In the genomic region with DNA sequence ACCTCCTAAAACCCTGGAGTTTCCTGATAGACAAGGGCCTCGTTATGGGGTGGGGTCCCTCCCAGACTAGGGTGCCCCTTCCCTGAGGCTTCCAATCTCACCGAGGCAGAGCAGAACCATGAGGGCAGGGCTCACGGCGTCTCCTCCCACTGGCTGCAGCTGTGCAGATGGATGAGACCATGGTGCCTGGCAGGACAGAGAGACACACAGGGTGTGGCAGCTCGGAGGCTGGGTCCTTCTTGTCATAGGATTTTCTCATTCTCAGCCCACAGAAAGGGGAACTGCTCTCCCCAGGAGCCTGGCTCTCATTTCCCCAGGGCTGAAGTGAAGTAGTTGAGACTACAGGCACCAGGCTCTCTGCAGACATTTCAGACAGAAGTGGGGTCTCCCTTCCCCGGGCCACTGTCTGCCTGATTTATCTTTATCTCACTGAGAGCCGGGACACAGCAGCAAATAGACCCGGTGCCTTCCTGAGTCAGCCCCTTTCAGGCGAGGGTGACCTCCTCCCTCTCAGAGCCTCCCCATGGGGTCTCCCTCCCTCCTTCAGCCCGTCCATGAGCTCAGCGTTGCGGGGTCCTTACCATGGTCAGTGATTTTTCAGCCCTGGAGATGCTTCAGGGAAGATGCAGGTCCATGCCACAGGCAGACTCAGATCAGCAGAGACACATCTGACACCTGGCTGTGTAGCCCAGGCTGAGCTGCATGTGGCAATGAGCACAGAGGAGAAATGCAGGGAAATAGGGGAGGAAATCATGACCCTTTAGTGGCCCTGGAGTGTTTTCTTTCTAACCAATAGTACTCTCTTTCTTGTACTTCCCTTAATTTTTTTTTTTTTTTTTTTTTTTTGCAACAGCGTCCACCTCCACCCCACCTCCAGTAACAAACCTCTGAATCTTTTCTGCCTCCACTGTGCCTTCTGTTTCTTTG, we compare ENCODE assay signal across 18 cellular contexts. TPM values are rescaled to one million over a fixed set of nuclear protein-coding genes. Genes with fewer than 3 reads are reported as not detected.
A peak's percentile ranks its signal among the peaks of the same experiment; 100 is the strongest.
DNase-seq lines count a peak whose midpoint lies in the region; ATAC-seq and TF ChIP-seq lines count a peak whose summit lies in the region.
"Had no signal": no experiment of that assay in that cellular context is flagged by ENCODE, and none has a peak within 500 bp of the region (broad histone marks: within the 10 kb centered on the region; RNA-seq: fewer than 3 reads in every experiment).

A gene (minus strand): TSS at position 731 of the 927 bp plus-strand sequence. CDS start 147 bp downstream, at position 584.

- H3K27ac ChIP-seq in HCT116 (ENCODE audit: low read depth, low read length), result no peak within 1 kb of the TSS
- H3K27ac ChIP-seq in gastroesophageal sphincter, result no peak within 1 kb of the TSS
- no peak within 1 kb of the TSS for H3K27ac ChIP-seq in neuronal stem cell (replicated peaks; ENCODE audit: low read length)
- H3K27ac ChIP-seq in smooth muscle cell (ENCODE audit: low read depth), result no peak within 1 kb of the TSS
- H3K27ac ChIP-seq: breast epithelium, psoas muscle, VCaP had no signal

- H3K23ac ChIP-seq in neuronal stem cell (ENCODE audit: low read depth, low read length, poor library complexity), result no peak within 1 kb of the TSS

- intact Hi-C loops in HCT116 (cut with micrococcal nuclease), result no loop called here
- intact Hi-C loops in activated CD4-positive, alpha-beta T cell treated with anti-CD3 and anti-CD28 coated beads for 36 hours (cut with DNase I, micrococcal nuclease), result no loop called here

- peaks cover 1% of the 10 kb centered on the region for H3K27me3 Mint-ChIP-seq in glutamatergic neuron (ENCODE audit: unreplicated experiment)
- peaks cover 10% of the 10 kb centered on the region for H3K27me3 Mint-ChIP-seq in activated CD4-positive, alpha-beta T cell treated with anti-CD3 and anti-CD28 coated beads for 36 hours

- no peaks in the 10 kb centered on the region for H3K36me3 Mint-ChIP-seq in glutamatergic neuron (ENCODE audit: unreplicated experiment)
- H3K36me3 Mint-ChIP-seq in activated CD4-positive, alpha-beta T cell treated with anti-CD3 and anti-CD28 coated beads for 36 hours (ENCODE audit: low read depth), result no peaks in the 10 kb centered on the region

- H3K4me1 Mint-ChIP-seq in glutamatergic neuron (ENCODE audit: low read depth, unreplicated experiment), result peaks cover 11% of the 10 kb centered on the region
- H3K4me1 Mint-ChIP-seq in activated CD4-positive, alpha-beta T cell treated with anti-CD3 and anti-CD28 coated beads for 36 hours, result no peaks in the 10 kb centered on the region

- H3K27me3 ChIP-seq in HCT116 (ENCODE audit: insufficient read depth, low read length), result no peaks in the 10 kb centered on the region
- peaks cover 70% of the 10 kb centered on the region for H3K27me3 ChIP-seq in gastroesophageal sphincter
- no peaks in the 10 kb centered on the region for H3K27me3 ChIP-seq in neuronal stem cell (ENCODE audit: control insufficient read depth in 3 of 3, insufficient read depth in 3 of 3, low read depth in 1 of 3, low read length in 3 of 3)
- no peaks in the 10 kb centered on the region for H3K27me3 ChIP-seq in smooth muscle cell (ENCODE audit: low read depth)

- no peaks in the 10 kb centered on the region for H3F3A ChIP-seq in smooth muscle cell (ENCODE audit: low read depth)

- H2BK5ac ChIP-seq in neuronal stem cell (ENCODE audit: low read length), result peak within 1 kb of the TSS; percentile 66

- no peaks in the 10 kb centered on the region for H3K79me2 ChIP-seq in HCT116 (ENCODE audit: insufficient read depth, low read length)
- H3K79me2 ChIP-seq in smooth muscle cell (ENCODE audit: low read depth), result no peaks in the 10 kb centered on the region

- WGBS in gastroesophageal sphincter (ENCODE audit: low coverage in 1 of 2), 2 donors, result 46 to 100% methylated on average over 1 to 7 of the region's 13 CpGs
- no CpG with 5 or more reads among the region's 13 CpGs for WGBS in neuronal stem cell (ENCODE audit: extremely low coverage in 2 of 2, insufficient read length in 2 of 2, insufficient replicate concordance in 1 of 2), 2 donors
- 79% methylated on average over 13 of the region's 13 CpGs for WGBS in smooth muscle cell (ENCODE audit: low lambda C conversion rate)

- H3K4ac ChIP-seq in neuronal stem cell (ENCODE audit: low read length), result no peak within 1 kb of the TSS

- H3K79me1 ChIP-seq in neuronal stem cell (ENCODE audit: low read depth, low read length), result no peaks in the 10 kb centered on the region

- TF ChIP-seq POLR2A in HCT116 (IDR thresholded peaks at IDR 0.05; ENCODE audit: borderline replicate concordance, extremely low read depth, insufficient read depth, insufficient read length) (no peak), gastroesophageal sphincter (IDR thresholded peaks at IDR 0.05) (no peak)

- no peak for TF ChIP-seq EP300 in gastroesophageal sphincter (IDR thresholded peaks at IDR 0.05)

- H3K9ac ChIP-seq in HCT116 (ENCODE audit: low read length), result no peak within 1 kb of the TSS
- no peak within 1 kb of the TSS for H3K9ac ChIP-seq in neuronal stem cell (ENCODE audit: low read depth, low read length, poor library complexity)
- H3K9ac ChIP-seq in smooth muscle cell (ENCODE audit: low read depth), result no peak within 1 kb of the TSS

- no peak for TF ChIP-seq RAD21 in HCT116 (IDR thresholded peaks at IDR 0.05; ENCODE audit: low read depth)

- peak within 1 kb of the TSS; percentile 71 for H3K14ac ChIP-seq in neuronal stem cell (ENCODE audit: low read length)

- no peak within 1 kb of the TSS for H2AK5ac ChIP-seq in neuronal stem cell (ENCODE audit: low read depth, low read length)

- no peak within 1 kb of the TSS for H3K4me3 ChIP-seq in HCT116 (replicated peaks in 1 of 2; ENCODE audit: low read depth in 1 of 2, low read length in 2 of 2)
- no peak within 1 kb of the TSS for H3K4me3 ChIP-seq in gastroesophageal sphincter
- peak within 1 kb of the TSS in 1 of 2 donors; percentile 63 for H3K4me3 ChIP-seq in neuronal stem cell (ENCODE audit: low read length in 2 of 2)
- no peak within 1 kb of the TSS for H3K4me3 ChIP-seq in smooth muscle cell
- H3K4me3 ChIP-seq: breast epithelium, psoas muscle had no signal

- H4K91ac ChIP-seq in neuronal stem cell (ENCODE audit: low read depth, low read length, poor library complexity), result no peak within 1 kb of the TSS

- no peak within 1 kb of the TSS for H2BK120ac ChIP-seq in neuronal stem cell (ENCODE audit: low read depth, low read length)

- H4K20me1 ChIP-seq in HCT116 (ENCODE audit: insufficient read depth) (no peaks in the 10 kb centered on the region), smooth muscle cell (ENCODE audit: low read depth) (no peaks in the 10 kb centered on the region)

- CTCF ChIA-PET in HCT116 (lab: Charles Lee), result interaction anchor here (1.0 kb wide), 1 partner anchor 47 kb away, joined by 3 read pairs; no protein-coding TSS in a partner anchor
- CTCF ChIA-PET in activated CD4-positive, alpha-beta T cell treated with anti-CD3 and anti-CD28 coated beads for 36 hours (lab: Charles Lee), result interaction anchor here (0.6 kb wide), 1 partner anchor 141 kb away, joined by 3 read pairs; no protein-coding TSS in a partner anchor

- BruUV-seq in HCT116 (replicated peaks; lab: Mats Ljungman, UMichigan), result no TSS peak

- no peak within 1 kb of the TSS for H2BK15ac ChIP-seq in neuronal stem cell (ENCODE audit: low read length)

- H3K27ac Mint-ChIP-seq in glutamatergic neuron (ENCODE audit: unreplicated experiment), result no peak within 1 kb of the TSS
- H3K27ac Mint-ChIP-seq in activated CD4-positive, alpha-beta T cell treated with anti-CD3 and anti-CD28 coated beads for 36 hours, result no peak within 1 kb of the TSS

- no peak within 1 kb of the TSS for H3K4me3 Mint-ChIP-seq in glutamatergic neuron (ENCODE audit: unreplicated experiment)
- H3K4me3 Mint-ChIP-seq in activated CD4-positive, alpha-beta T cell treated with anti-CD3 and anti-CD28 coated beads for 36 hours, result no peak within 1 kb of the TSS

- H2BK12ac ChIP-seq in neuronal stem cell (ENCODE audit: low read length), result no peak within 1 kb of the TSS

- RAD21 ChIA-PET in HCT116 (lab: Charles Lee; ENCODE audit: low non-redundant PET in 1 of 2, low total read pairs in 2 of 2, uncharacterized antibody in 2 of 2, unreplicated experiment in 2 of 2), result no interaction called here

- H3K9me3 ChIP-seq in HCT116 (ENCODE audit: control insufficient read depth in 1 of 2, insufficient read depth in 1 of 2, low read depth in 1 of 2, low read length in 2 of 2), result no peaks in the 10 kb centered on the region
- H3K9me3 ChIP-seq in gastroesophageal sphincter, result no peaks in the 10 kb centered on the region
- peaks cover 0 to 1% of the 10 kb centered on the region in 2 donors for H3K9me3 ChIP-seq in neuronal stem cell (replicated peaks in 1 of 2; ENCODE audit: control insufficient read depth in 2 of 2, insufficient read depth in 1 of 2, low read depth in 1 of 2, low read length in 2 of 2)
- H3K9me3 ChIP-seq in smooth muscle cell (replicated peaks; ENCODE audit: low read depth), result no peaks in the 10 kb centered on the region
- H3K9me3 ChIP-seq: breast epithelium, psoas muscle had no signal

- no peak within 1 kb of the TSS for H4K8ac ChIP-seq in neuronal stem cell (ENCODE audit: low read depth, low read length)

- peaks cover 5% of the 10 kb centered on the region for H3K9me3 Mint-ChIP-seq in glutamatergic neuron (ENCODE audit: unreplicated experiment)
- H3K9me3 Mint-ChIP-seq in activated CD4-positive, alpha-beta T cell treated with anti-CD3 and anti-CD28 coated beads for 36 hours (ENCODE audit: low read depth), result no peaks in the 10 kb centered on the region

- POLR2A ChIA-PET in HCT116 (lab: Charles Lee), result no interaction called here
- POLR2A ChIA-PET in activated CD4-positive, alpha-beta T cell treated with anti-CD3 and anti-CD28 coated beads for 36 hours (lab: Charles Lee), result no interaction called here

- TF ChIP-seq CTCF in HCT116 (IDR thresholded peaks at IDR 0.05 in 2 of 3, conservative IDR thresholded peaks at IDR 0.05 in 1 of 3; ENCODE audit: borderline replicate concordance in 1 of 3, insufficient read depth in 1 of 3, low read depth in 2 of 3, low read length in 2 of 3) (no peak), gastroesophageal sphincter (IDR thresholded peaks at IDR 0.05) (no peak), glutamatergic neuron (IDR thresholded peaks at IDR 0.05; ENCODE audit: partially characterized antibody, unreplicated experiment) (no peak), smooth muscle cell (IDR thresholded peaks at IDR 0.05; ENCODE audit: borderline replicate concordance, insufficient read depth, poor library complexity, severe bottlenecking) (no peak)

- DNase-seq in HCT116 (ENCODE audit: low read depth, low spot score) (no peak), OCI-M1 (lab: John Stamatoyannopoulos, UW) (peak; percentile 70), neuronal stem cell (ENCODE audit: low spot score) (no peak), glutamatergic neuron (no peak), COLO668 (lab: John Stamatoyannopoulos, UW; ENCODE audit: unreplicated experiment) (no peak), smooth muscle cell (lab: John Stamatoyannopoulos, UW; ENCODE audit: unreplicated experiment) (no peak)
- DNase-seq in activated CD4-positive, alpha-beta T cell treated with anti-CD3 and anti-CD28 coated beads for 36 hours, result no peak
- DNase-seq: activated naive CD4-positive, alpha-beta T cell treated with anti-CD3 and anti-CD28 coated beads, Interleukin-2, amount 50 U/mL, for 16 hours; DND-41; NCI-H1105 treated with DMSO at 0.1 percent for 48 hours; stimulated activated CD4-positive, alpha-beta T cell treated with anti-CD3 and anti-CD28 coated beads, Interleukin-1b, Interleukin-23, amount 100 ng/mL, for 48 hours; stimulated activated CD8-positive, alpha-beta memory T cell treated with anti-CD3 and anti-CD28 coated beads, Interleukin-4, amount 100 ng/mL, for 48 hours had no signal

- H3K4me1 ChIP-seq in HCT116 (ENCODE audit: control insufficient read depth in 1 of 2, insufficient read depth in 2 of 2, low read length in 2 of 2) (no peaks in the 10 kb centered on the region), gastroesophageal sphincter (no peaks in the 10 kb centered on the region), neuronal stem cell (ENCODE audit: control insufficient read depth in 2 of 2, insufficient read depth in 1 of 2, low read depth in 1 of 2, low read length in 2 of 2) (no peaks in the 10 kb centered on the region), smooth muscle cell (ENCODE audit: low read depth) (no peaks in the 10 kb centered on the region)
- H3K4me1 ChIP-seq: breast epithelium, psoas muscle had no signal

- no peaks in the 10 kb centered on the region for H3K9me2 ChIP-seq in HCT116 (ENCODE audit: insufficient read depth)

- no peak within 1 kb of the TSS for H3K18ac ChIP-seq in neuronal stem cell (ENCODE audit: low read length)

- no peaks in the 10 kb centered on the region for H3K36me3 ChIP-seq in HCT116 (ENCODE audit: control insufficient read depth in 1 of 2, insufficient read depth in 2 of 2, low read length in 2 of 2)
- no peaks in the 10 kb centered on the region for H3K36me3 ChIP-seq in gastroesophageal sphincter
- H3K36me3 ChIP-seq in neuronal stem cell (replicated peaks in 1 of 2; ENCODE audit: control insufficient read depth in 2 of 2, insufficient read depth in 2 of 2, low read length in 2 of 2), result no peaks in the 10 kb centered on the region
- no peaks in the 10 kb centered on the region for H3K36me3 ChIP-seq in smooth muscle cell (ENCODE audit: low read depth)
- H3K36me3 ChIP-seq: breast epithelium had no signal

- H3K4me2 ChIP-seq in HCT116 (ENCODE audit: low read length) (no peak within 1 kb of the TSS), neuronal stem cell (ENCODE audit: insufficient read depth, low read length, poor library complexity, severe bottlenecking) (no peak within 1 kb of the TSS), smooth muscle cell (no peak within 1 kb of the TSS)

- peak; percentile 27; the same call in 1 of the 2 replicates for ATAC-seq in HCT116
- peak; percentile 70 for ATAC-seq in gastroesophageal sphincter
- no peak for ATAC-seq in activated CD4-positive, alpha-beta T cell treated with anti-CD3 and anti-CD28 coated beads for 36 hours

- H2AFZ ChIP-seq in HCT116 (ENCODE audit: low read depth, low read length, poor library complexity, severe bottlenecking) (no peak within 1 kb of the TSS), neuronal stem cell (ENCODE audit: low read length) (no peak within 1 kb of the TSS), smooth muscle cell (ENCODE audit: low read depth) (no peak within 1 kb of the TSS)

RNA-seq across cellular contexts. Expression of the gene that starts here (rescaled TPM):
- total RNA-seq in HCT116 (2021; ENCODE audit: unreplicated experiment) (not detected), gastroesophageal sphincter (1 to 10 TPM in 3 of 4 donors, not detected in 1; 2.7 to 8.6 (median 2.8) TPM), glutamatergic neuron (ENCODE audit: unreplicated experiment) (not detected), smooth muscle cell (not detected in 2 replicates)
- polyA plus RNA-seq in HCT116 (2012), result not detected in 2 replicates
- not detected for polyA plus RNA-seq in neuronal stem cell (2013, experiment 1 of 2)
- polyA plus RNA-seq in neuronal stem cell (2013, experiment 2 of 2), result not detected
- not detected for total RNA-seq in activated CD4-positive, alpha-beta T cell treated with anti-CD3 and anti-CD28 coated beads for 36 hours
- not detected in 2 replicates for polyA plus RNA-seq in smooth muscle cell
- total RNA-seq: fibroblast of villous mesenchyme, NCI-H460 had no signal

Comparison
In these comparisons a context has a peak if more than half of its experiments do, and no peak if none do; other contexts are left out.
1. Peak in ATAC-seq in HCT116; RNA of the gene not detected or under 1 TPM.